Comparison of ENCODE assay signal across 19 cellular contexts in genomic region chr3:67011414-67012131, GRCh38.
"Had no signal": no experiment of that assay in that cellular context is flagged by ENCODE, and none has a peak within 500 bp of the region (broad histone marks: within the 10 kb centered on the region; RNA-seq: fewer than 3 reads in every experiment).

No MANE protein-coding gene starts in this region.

- H3K4me3 Mint-ChIP-seq: activated CD4-positive, alpha-beta memory T cell treated with anti-CD3 and anti-CD28 coated beads for 36 hours; activated CD4-positive, alpha-beta T cell treated with anti-CD3 and anti-CD28 coated beads for 36 hours; activated CD8-positive, alpha-beta memory T cell treated with anti-CD3 and anti-CD28 coated beads, Interleukin-2, amount 10 ng/mL, durations not matched to agents 7 days and 5 days; activated naive CD4-positive, alpha-beta T cell treated with anti-CD3 and anti-CD28 coated beads, Interleukin-2, amount 50 U/mL, for 24 hours; natural killer cell treated with Interleukin-12 subunit alpha and Interleukin-12 subunit beta and Interleukin-15 and Interleukin-18, amount 100 ng/mL, for 72 hours; stimulated activated naive CD8-positive, alpha-beta T cell treated with anti-CD3 and anti-CD28 coated beads, Interleukin-15, amount 100 ng/mL, for 72 hours had no signal

- H3K79me2 ChIP-seq: hepatocyte had no signal

- H3K27me3 ChIP-seq: adrenal gland, hepatocyte, testis, upper lobe of left lung had no signal

- DNase-seq: activated CD4-positive, alpha-beta memory T cell treated with anti-CD3 and anti-CD28 coated beads for 36 hours; activated CD4-positive, alpha-beta T cell treated with anti-CD3 and anti-CD28 coated beads for 36 hours; activated CD8-positive, alpha-beta memory T cell treated with anti-CD3 and anti-CD28 coated beads, Interleukin-2, amount 10 ng/mL, durations not matched to agents 7 days and 5 days; activated effector memory CD4-positive, alpha-beta T cell treated with Interleukin-2 at 50 U/mL for 16 hours; activated T-cell treated with anti-CD3 and anti-CD28 coated beads, Interleukin-2, amount 50 U/mL, for 1 hour; adrenal gland; left ventricle myocardium superior; mesenchymal stem cell; occipital lobe; stimulated activated CD4-positive, alpha-beta T cell treated with anti-CD3 and anti-CD28 coated beads, Interleukin-15, amount 100 ng/mL, for 24 hours; stimulated activated CD4-positive, alpha-beta T cell treated with anti-CD3 and anti-CD28 coated beads, Interleukin-4, amount 100 ng/mL, for 24 hours; stimulated activated naive CD8-positive, alpha-beta T cell treated with anti-CD3 and anti-CD28 coated beads, Interleukin-15, amount 100 ng/mL, for 72 hours; testis; upper lobe of left lung had no signal

- H3K36me3 ChIP-seq: adrenal gland had no signal

- H3K4me3 ChIP-seq: adrenal gland, hepatocyte, skin epidermis, testis, upper lobe of left lung had no signal

- H3K4me1 ChIP-seq: adrenal gland, testis, upper lobe of left lung had no signal

- H3K4me2 ChIP-seq: hepatocyte had no signal

- H3K27ac ChIP-seq: adrenal gland, hepatocyte, skin epidermis, testis, upper lobe of left lung, VCaP had no signal

- H3K9me3 Mint-ChIP-seq: activated CD4-positive, alpha-beta memory T cell treated with anti-CD3 and anti-CD28 coated beads for 36 hours; activated naive CD4-positive, alpha-beta T cell treated with anti-CD3 and anti-CD28 coated beads, Interleukin-2, amount 50 U/mL, for 24 hours; natural killer cell treated with Interleukin-12 subunit alpha and Interleukin-12 subunit beta and Interleukin-15 and Interleukin-18, amount 100 ng/mL, for 72 hours; stimulated activated naive CD8-positive, alpha-beta T cell treated with anti-CD3 and anti-CD28 coated beads, Interleukin-15, amount 100 ng/mL, for 72 hours had no signal

- ATAC-seq: activated CD4-positive, alpha-beta T cell treated with anti-CD3 and anti-CD28 coated beads for 36 hours; activated CD8-positive, alpha-beta memory T cell treated with anti-CD3 and anti-CD28 coated beads, Interleukin-2, amount 10 ng/mL, durations not matched to agents 7 days and 5 days; left ventricle myocardium superior; natural killer cell treated with Interleukin-12 subunit alpha and Interleukin-12 subunit beta and Interleukin-15 and Interleukin-18, amount 100 ng/mL, for 72 hours; stimulated activated naive CD8-positive, alpha-beta T cell treated with anti-CD3 and anti-CD28 coated beads, Interleukin-15, amount 100 ng/mL, for 72 hours had no signal

- H3K9me3 ChIP-seq: adrenal gland, testis, upper lobe of left lung had no signal

- H3K27me3 Mint-ChIP-seq: activated CD4-positive, alpha-beta memory T cell treated with anti-CD3 and anti-CD28 coated beads for 36 hours; activated CD4-positive, alpha-beta T cell treated with anti-CD3 and anti-CD28 coated beads for 36 hours; activated CD8-positive, alpha-beta memory T cell treated with anti-CD3 and anti-CD28 coated beads, Interleukin-2, amount 10 ng/mL, durations not matched to agents 7 days and 5 days; activated naive CD4-positive, alpha-beta T cell treated with anti-CD3 and anti-CD28 coated beads, Interleukin-2, amount 50 U/mL, for 24 hours; stimulated activated naive CD8-positive, alpha-beta T cell treated with anti-CD3 and anti-CD28 coated beads, Interleukin-15, amount 100 ng/mL, for 72 hours had no signal

- H3K27ac Mint-ChIP-seq: activated CD4-positive, alpha-beta memory T cell treated with anti-CD3 and anti-CD28 coated beads for 36 hours; activated CD4-positive, alpha-beta T cell treated with anti-CD3 and anti-CD28 coated beads for 36 hours; activated CD8-positive, alpha-beta memory T cell treated with anti-CD3 and anti-CD28 coated beads, Interleukin-2, amount 10 ng/mL, durations not matched to agents 7 days and 5 days; natural killer cell treated with Interleukin-12 subunit alpha and Interleukin-12 subunit beta and Interleukin-15 and Interleukin-18, amount 100 ng/mL, for 72 hours; stimulated activated naive CD8-positive, alpha-beta T cell treated with anti-CD3 and anti-CD28 coated beads, Interleukin-15, amount 100 ng/mL, for 72 hours had no signal

- H2AFZ ChIP-seq: hepatocyte had no signal
